In genomic region chr13:91153372-91153771, GRCh38 we compare ENCODE assay signal across 23 cellular contexts.
A peak's percentile ranks its signal among the peaks of the same experiment; 100 is the strongest.
DNase-seq lines count a peak whose midpoint lies in the region; ATAC-seq and TF ChIP-seq lines count a peak whose summit lies in the region.
"Had no signal": no experiment of that assay in that cellular context is flagged by ENCODE, and none has a peak within 500 bp of the region (broad histone marks: within the 10 kb centered on the region; RNA-seq: fewer than 3 reads in every experiment).

No MANE protein-coding gene starts in this region.

- no peaks in the 10 kb centered on the region for H3F3A ChIP-seq in SK-N-SH (replicated peaks; ENCODE audit: insufficient read depth)

- H3K4me3 Mint-ChIP-seq in dendritic cell treated with granulocyte-macrophage colony-stimulating factor and Interleukin-4, amounts not matched to agents 40 ng/mL and 50 ng/mL, for 4 days = peak overlapping the region; percentile 6
- H3K4me3 Mint-ChIP-seq in neural crest cell (peak overlapping the region; percentile 70), immature natural killer cell (no peak overlapping the region)
- H3K4me3 Mint-ChIP-seq: CD8-positive, alpha-beta T cell; HFFc6 had no signal

- no peaks in the 10 kb centered on the region for H3K36me3 ChIP-seq in BJ (ENCODE audit: control insufficient read depth, insufficient read depth, low read length)
- no peaks in the 10 kb centered on the region for H3K36me3 ChIP-seq in SK-N-SH (replicated peaks in 1 of 2; ENCODE audit: control insufficient read depth in 1 of 2, insufficient read depth in 2 of 2, low read length in 1 of 2)
- H3K36me3 ChIP-seq: BLaER1, MG63, Peyer's patch had no signal

- H3K4me3 ChIP-seq in BJ (ENCODE audit: low read depth, low read length) (no peak overlapping the region), SK-N-SH (ENCODE audit: low read depth in 2 of 2, low read length in 1 of 2) (peak overlapping the region in 1 of 2 experiments; percentile 9; a peak in 1 of 4 replicates)
- H3K4me3 ChIP-seq: BLaER1, GM12878, MG63, Peyer's patch had no signal

- H3K27ac Mint-ChIP-seq in dendritic cell treated with granulocyte-macrophage colony-stimulating factor and Interleukin-4, amounts not matched to agents 40 ng/mL and 50 ng/mL, for 4 days = peak overlapping the region; percentile 55
- H3K27ac Mint-ChIP-seq in neural crest cell (ENCODE audit: unreplicated experiment) (peak overlapping the region; percentile 94), immature natural killer cell (no peak overlapping the region)
- H3K27ac Mint-ChIP-seq: CD8-positive, alpha-beta T cell; HFFc6 had no signal

- H3K9me2 ChIP-seq in SK-N-SH = no peaks in the 10 kb centered on the region

- no peaks in the 10 kb centered on the region for H4K20me1 ChIP-seq in SK-N-SH (ENCODE audit: insufficient read depth)
- H4K20me1 ChIP-seq: BLaER1 had no signal

- H3K9ac ChIP-seq in SK-N-SH = no peak overlapping the region
- H3K9ac ChIP-seq: BLaER1 had no signal

- no peak overlapping the region for H2AFZ ChIP-seq in SK-N-SH (ENCODE audit: low read depth)

- no peaks in the 10 kb centered on the region for H3K36me3 Mint-ChIP-seq in dendritic cell treated with granulocyte-macrophage colony-stimulating factor and Interleukin-4, amounts not matched to agents 40 ng/mL and 50 ng/mL, for 4 days (ENCODE audit: low read depth)
- H3K36me3 Mint-ChIP-seq in neural crest cell (ENCODE audit: low read depth) (peaks cover 2% of the 10 kb centered on the region), immature natural killer cell (no peaks in the 10 kb centered on the region)
- H3K36me3 Mint-ChIP-seq: CD8-positive, alpha-beta T cell had no signal

- ATAC-seq in HG02852 (IDR thresholded peaks at IDR 0.05; ENCODE audit: unreplicated experiment) = no peak
- ATAC-seq in Right ventricle myocardium superior (ENCODE audit: poor library complexity) = no peak
- ATAC-seq: CD8-positive, alpha-beta T cell; GM12878; Right ventricle myocardium inferior had no signal

- TF ChIP-seq RAD21 in SK-N-SH (IDR thresholded peaks at IDR 0.05; ENCODE audit: low read length) = no peak

- H3K4me2 ChIP-seq in SK-N-SH = no peak overlapping the region
- H3K4me2 ChIP-seq: BLaER1 had no signal

- H3K27me3 ChIP-seq in BJ (ENCODE audit: control insufficient read depth, insufficient read depth, low read length) = no peaks in the 10 kb centered on the region
- no peaks in the 10 kb centered on the region for H3K27me3 ChIP-seq in SK-N-SH (ENCODE audit: insufficient read depth)
- H3K27me3 ChIP-seq: BLaER1, Peyer's patch had no signal

- peaks cover 33% of the 10 kb centered on the region for H3K4me1 Mint-ChIP-seq in dendritic cell treated with granulocyte-macrophage colony-stimulating factor and Interleukin-4, amounts not matched to agents 40 ng/mL and 50 ng/mL, for 4 days (ENCODE audit: low read depth)
- H3K4me1 Mint-ChIP-seq in neural crest cell (peaks cover 71% of the 10 kb centered on the region), immature natural killer cell (no peaks in the 10 kb centered on the region)

- CTCF ChIA-PET in BJ (lab: Yijun Ruan, JAX) (no interaction called here), SK-N-SH (lab: Yijun Ruan, JAX) (interaction anchor here (0.6 to 1.3 kb wide), 2 partner anchors 9 to 629 kb away, joined by 3 read pairs; no protein-coding TSS in a partner anchor)

- H3K79me2 ChIP-seq in SK-N-SH (ENCODE audit: insufficient read depth) = no peaks in the 10 kb centered on the region

- H3K9me3 Mint-ChIP-seq in dendritic cell treated with granulocyte-macrophage colony-stimulating factor and Interleukin-4, amounts not matched to agents 40 ng/mL and 50 ng/mL, for 4 days = no peaks in the 10 kb centered on the region
- H3K9me3 Mint-ChIP-seq in neural crest cell (peaks cover 6% of the 10 kb centered on the region), immature natural killer cell (peaks cover 0 to 8% (median 2%) of the 10 kb centered on the region in 6 donors)
- H3K9me3 Mint-ChIP-seq: CD8-positive, alpha-beta T cell had no signal

- TF ChIP-seq CTCF in BJ (IDR thresholded peaks at IDR 0.05; ENCODE audit: insufficient read depth, low read depth, low read length) (no peak), SK-N-SH (IDR thresholded peaks at IDR 0.05) (no peak), neural crest cell (conservative IDR thresholded peaks at IDR 0.05) (no peak)

- peak overlapping the region in 1 of 2 experiments; percentile 91; a peak in 2 of 4 replicates for H3K27ac ChIP-seq in SK-N-SH (ENCODE audit: low read depth in 2 of 2, low read length in 1 of 2)
- H3K27ac ChIP-seq: BLaER1, Peyer's patch had no signal

- POLR2A ChIA-PET in BJ (lab: Charles Lee) = no interaction called here
- POLR2A ChIA-PET in SK-N-SH (lab: Yijun Ruan, JAX) = no interaction called here

- no peaks in the 10 kb centered on the region for H3K9me3 ChIP-seq in SK-N-SH
- H3K9me3 ChIP-seq: BLaER1, MG63, Peyer's patch had no signal

- no peaks in the 10 kb centered on the region for H3K27me3 Mint-ChIP-seq in dendritic cell treated with granulocyte-macrophage colony-stimulating factor and Interleukin-4, amounts not matched to agents 40 ng/mL and 50 ng/mL, for 4 days
- H3K27me3 Mint-ChIP-seq in neural crest cell (ENCODE audit: low read depth) = no peaks in the 10 kb centered on the region
- no peaks in the 10 kb centered on the region for H3K27me3 Mint-ChIP-seq in immature natural killer cell (ENCODE audit: low read depth in 3 of 3)

- DNase-seq in BJ (ENCODE audit: low read depth) (peak; percentile 57), SK-N-SH (no peak), neural crest cell (ENCODE audit: low read depth, low spot score) (no peak), immature natural killer cell (no peak), Right ventricle myocardium superior (no peak), NCI-H2227 (lab: John Stamatoyannopoulos, UW; ENCODE audit: unreplicated experiment) (no peak)
- DNase-seq: 8988T; CD8-positive, alpha-beta T cell; DMS79 treated with DMSO at 0.1 percent for 48 hours; GDM1; HFFc6; Karpas-422; MG63; NCI-H1092; NCI-H1694; NCI-H2227 treated with DMSO at 0.1 percent for 48 hours; NCI-H524; Peyer's patch had no signal

- TF ChIP-seq EP300 in SK-N-SH (IDR thresholded peaks at IDR 0.05; ENCODE audit: borderline replicate concordance in 1 of 2, low read depth in 1 of 2, low read length in 1 of 2) = peak in 1 of 2 experiments; percentile 89; a peak in 2 of 4 replicates

- intact Hi-C loops in dendritic cell treated with granulocyte-macrophage colony-stimulating factor and Interleukin-4, amounts not matched to agents 40 ng/mL and 50 ng/mL, for 4 days (cut with micrococcal nuclease) = no loop called here
- intact Hi-C loops in Right ventricle myocardium superior (cut with DNase I) = no loop called here

- H3K4me1 ChIP-seq in SK-N-SH (ENCODE audit: control insufficient read depth in 1 of 2, insufficient read depth in 2 of 2, low read depth in 1 of 2, low read length in 1 of 2) = peaks cover 0 to 23% of the 10 kb centered on the region in 2 experiments; a peak in 2 of 4 replicates
- H3K4me1 ChIP-seq: BLaER1, Peyer's patch had no signal

TF ChIP-seq in SK-N-SH, 30 proteins besides CTCF, POLR2A, EP300 and RAD21 (continues in another document):
- TF ChIP-seq MXI1 (IDR thresholded peaks at IDR 0.05; ENCODE audit: low read depth, low read length) (no peak), FOXM1 (IDR thresholded peaks at IDR 0.05; ENCODE audit: low read depth) (peak; percentile 93), RCOR1 (IDR thresholded peaks at IDR 0.05; ENCODE audit: low read length) (no peak), REST (IDR thresholded peaks at IDR 0.05; ENCODE audit: low read depth, low read length) (no peak), MEF2A (IDR thresholded peaks at IDR 0.05; ENCODE audit: borderline replicate concordance, low read depth) (peak; percentile 50; the same call in 1 of the 2 replicates), ELF1 (IDR thresholded peaks at IDR 0.05) (no peak), NFIC (IDR thresholded peaks at IDR 0.05; ENCODE audit: borderline replicate concordance) (peak; percentile 64), TCF12 (IDR thresholded peaks at IDR 0.05) (peak; percentile 87), NRF1 (IDR thresholded peaks at IDR 0.05; ENCODE audit: low read depth, low read length) (no peak), FOXJ3 (CRISPR knock-in tag; IDR thresholded peaks at IDR 0.05) (no peak), MAX (IDR thresholded peaks at IDR 0.05; ENCODE audit: low read depth) (no peak), USF1 (IDR thresholded peaks at IDR 0.05; ENCODE audit: borderline replicate concordance, low read depth) (no peak)

Comparison
In these comparisons a context has a peak if more than half of its experiments do, and no peak if none do; other contexts are left out.
1. H3K27ac Mint-ChIP-seq: peak in dendritic cell treated with granulocyte-macrophage colony-stimulating factor and Interleukin-4, amounts not matched to agents 40 ng/mL and 50 ng/mL, for 4 days (single experiment) and neural crest cell (single experiment); none in immature natural killer cell (0 of 6).
2. H3K4me3 Mint-ChIP-seq: peak in dendritic cell treated with granulocyte-macrophage colony-stimulating factor and Interleukin-4, amounts not matched to agents 40 ng/mL and 50 ng/mL, for 4 days (single experiment) and neural crest cell (single experiment); none in immature natural killer cell (0 of 5).